ENCODE assay signal across 8 cellular contexts in the genomic region with DNA sequence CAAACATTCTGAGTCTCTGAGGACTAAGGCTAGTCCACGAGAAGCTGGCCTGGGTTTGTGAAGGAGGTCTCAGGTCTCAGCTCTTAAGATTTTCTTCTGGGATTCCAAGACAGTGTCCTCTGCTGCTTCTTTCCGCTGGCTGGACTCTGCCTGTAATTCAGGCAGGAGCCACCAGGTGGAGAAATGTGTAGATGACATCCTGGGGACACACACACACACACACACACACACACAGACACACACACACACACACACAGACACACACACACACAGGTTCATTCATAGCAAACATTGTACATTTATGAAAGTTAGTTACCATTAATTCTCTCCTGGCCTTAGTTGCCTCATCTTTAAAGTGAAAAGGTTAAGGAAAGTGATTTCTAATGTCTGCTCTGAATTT. TPM values are rescaled to one million over a fixed set of nuclear protein-coding genes. Genes with fewer than 3 reads are reported as not detected.
DNase-seq lines count a peak whose midpoint lies in the region; ATAC-seq and TF ChIP-seq lines count a peak whose summit lies in the region.
"Not testable (repeated sequence)": the region's sequence is repeated elsewhere in the genome, so short reads cannot be mapped to it uniquely, and the experiment has no call there.

No MANE protein-coding gene starts in this region.

- H3K36me3 Mint-ChIP-seq in Calu3 (ENCODE audit: insufficient read depth, unreplicated experiment); activated CD8-positive, alpha-beta T cell treated with anti-CD3 and anti-CD28 coated beads for 36 hours (ENCODE audit: low read depth); natural killer cell: not testable (repeated sequence)

- not testable (repeated sequence) for H4K91ac ChIP-seq in IMR-90 (ENCODE audit: insufficient read depth, low read depth, low read length)

- not testable (repeated sequence) for H3K27me3 Mint-ChIP-seq in Calu3 (ENCODE audit: unreplicated experiment); activated CD8-positive, alpha-beta T cell treated with anti-CD3 and anti-CD28 coated beads for 36 hours
- peaks cover 5 to 15% of the 10 kb centered on the region in 2 donors for H3K27me3 Mint-ChIP-seq in natural killer cell (ENCODE audit: low read depth in 2 of 2)

- H3K27ac Mint-ChIP-seq in Calu3 (ENCODE audit: unreplicated experiment) = peak overlapping the region; percentile 44
- not testable (repeated sequence) for H3K27ac Mint-ChIP-seq in activated CD8-positive, alpha-beta T cell treated with anti-CD3 and anti-CD28 coated beads for 36 hours; natural killer cell

- not testable (repeated sequence) for H3K79me1 ChIP-seq in IMR-90 (ENCODE audit: low read depth in 1 of 2, low read length in 2 of 2)

- not testable (repeated sequence) for H3K9me1 ChIP-seq in IMR-90 (ENCODE audit: insufficient read depth, low read length)

- not testable (repeated sequence) for DNase-seq in Calu3, natural killer cell
- DNase-seq in IMR-90 (peak; percentile 5), Peyer's patch (peak in 2 of 3 donors; percentile 21 to 67), amniotic epithelial cell (ENCODE audit: low read depth) (peak; percentile 9), fibroblast of mammary gland (ENCODE audit: low read depth) (peak; percentile 45)
- DNase-seq in activated CD8-positive, alpha-beta T cell treated with anti-CD3 and anti-CD28 coated beads for 36 hours = peak; percentile 66
- peak in 4 of 6 experiments; percentile 5 to 11 (median 8) for DNase-seq in stimulated activated naive CD4-positive, alpha-beta T cell (lab: John Stamatoyannopoulos, UW)

- not testable (repeated sequence) for H3K27ac ChIP-seq in IMR-90 (ENCODE audit: insufficient read depth, low read length); Peyer's patch

- not testable (repeated sequence) for H3K4ac ChIP-seq in IMR-90 (ENCODE audit: low read depth, low read length)

- H3K9me3 Mint-ChIP-seq in Calu3 (ENCODE audit: low read depth, unreplicated experiment); activated CD8-positive, alpha-beta T cell treated with anti-CD3 and anti-CD28 coated beads for 36 hours; natural killer cell: not testable (repeated sequence)

- not testable (repeated sequence) for H3K36me3 ChIP-seq in IMR-90 (ENCODE audit: control insufficient read depth, insufficient read depth, low read length); Peyer's patch

- intact Hi-C loops in Calu3 (cut with micrococcal nuclease; ENCODE audit: unreplicated experiment); IMR-90 (cut with micrococcal nuclease); activated CD8-positive, alpha-beta T cell treated with anti-CD3 and anti-CD28 coated beads for 36 hours (cut with micrococcal nuclease); natural killer cell (cut with micrococcal nuclease): not testable (repeated sequence)

- TF ChIP-seq POLR2A in IMR-90 (IDR thresholded peaks at IDR 0.05; ENCODE audit: low read depth, low read length); Peyer's patch (IDR thresholded peaks at IDR 0.05): not testable (repeated sequence)

- BruUV-seq in Calu3 (replicated peaks; lab: Mats Ljungman, UMichigan); IMR-90 (replicated peaks; lab: Mats Ljungman, UMichigan): not testable (repeated sequence)

- not testable (repeated sequence) for H3K18ac ChIP-seq in IMR-90 (ENCODE audit: low read depth, low read length)

- not testable (repeated sequence) for H4K8ac ChIP-seq in IMR-90 (ENCODE audit: low read depth in 2 of 2, low read length in 2 of 2)

- not testable (repeated sequence) for H2BK120ac ChIP-seq in IMR-90 (ENCODE audit: low read depth, low read length)

- not testable (repeated sequence) for H2AFZ ChIP-seq in IMR-90 (replicated peaks; ENCODE audit: low read length, poor library complexity)

- not testable (repeated sequence) for TF ChIP-seq RAD21 in IMR-90 (IDR thresholded peaks at IDR 0.05; ENCODE audit: low read length)

- H3K56ac ChIP-seq in IMR-90 (ENCODE audit: extremely low read depth, insufficient read depth, low read length) = not testable (repeated sequence)

- peaks cover 24% of the 10 kb centered on the region for H3K27me3 ChIP-seq in IMR-90 (ENCODE audit: control insufficient read depth, insufficient read depth, low read length)
- H3K27me3 ChIP-seq in Peyer's patch = not testable (repeated sequence)

- not testable (repeated sequence) for H3K4me2 ChIP-seq in IMR-90 (ENCODE audit: low read depth, low read length)

- H3K14ac ChIP-seq in IMR-90 (replicated peaks; ENCODE audit: low read depth, low read length) = not testable (repeated sequence)

- not testable (repeated sequence) for H4K20me1 ChIP-seq in IMR-90 (ENCODE audit: insufficient read depth, low read length)

- ATAC-seq in IMR-90 (ENCODE audit: low read depth) (0 out of 2 replicates have a peak, but pooled peaks have one; percentile 32), natural killer cell (peak in 2 of 3 donors; percentile 39 to 53)
- peak; percentile 68 for ATAC-seq in activated CD8-positive, alpha-beta T cell treated with anti-CD3 and anti-CD28 coated beads for 36 hours

- H4K5ac ChIP-seq in IMR-90 (ENCODE audit: low read depth, low read length) = not testable (repeated sequence)

- H3K4me3 ChIP-seq in IMR-90 (ENCODE audit: insufficient read depth, low read depth, low read length); Peyer's patch; fibroblast of mammary gland (ENCODE audit: control insufficient read depth, low read depth, low read length): not testable (repeated sequence)

- H3K9ac ChIP-seq in IMR-90 (ENCODE audit: low read depth, low read length) = not testable (repeated sequence)

- H3K4me1 Mint-ChIP-seq in Calu3 (ENCODE audit: low read depth, unreplicated experiment); activated CD8-positive, alpha-beta T cell treated with anti-CD3 and anti-CD28 coated beads for 36 hours (ENCODE audit: low read depth); natural killer cell: not testable (repeated sequence)

- H2BK15ac ChIP-seq in IMR-90 (ENCODE audit: low read depth, low read length) = not testable (repeated sequence)

- not testable (repeated sequence) for H2AK9ac ChIP-seq in IMR-90 (replicated peaks; ENCODE audit: low read depth, low read length, poor library complexity)

- dilution Hi-C loops in IMR-90 (cut with HindIII; ENCODE audit: low sequenced_read_pairs, unreplicated experiment) = not testable (repeated sequence)

- POLR2A ChIA-PET in IMR-90 (lab: Charles Lee; ENCODE audit: unreplicated experiment) = not testable (repeated sequence)
- POLR2A ChIA-PET in activated CD8-positive, alpha-beta T cell treated with anti-CD3 and anti-CD28 coated beads for 36 hours (lab: Charles Lee) = interaction anchor here (0.6 kb wide), 1 partner anchor 417 kb away, joined by 3 read pairs; no protein-coding TSS in a partner anchor

- H2AK5ac ChIP-seq in IMR-90 (ENCODE audit: low read depth, low read length) = not testable (repeated sequence)

- not testable (repeated sequence) for H2BK5ac ChIP-seq in IMR-90 (ENCODE audit: low read depth, low read length, poor library complexity, severe bottlenecking)

- H3K4me1 ChIP-seq in IMR-90 (ENCODE audit: control insufficient read depth, insufficient read depth, low read length); Peyer's patch: not testable (repeated sequence)

- in situ Hi-C loops in IMR-90 (cut with MboI; ENCODE audit: low sequenced_read_pairs) = not testable (repeated sequence)

- H3K4me3 Mint-ChIP-seq in Calu3 (ENCODE audit: low read depth, unreplicated experiment); activated CD8-positive, alpha-beta T cell treated with anti-CD3 and anti-CD28 coated beads for 36 hours; natural killer cell: not testable (repeated sequence)

- CTCF ChIA-PET in Calu3 (lab: Charles Lee); IMR-90 (lab: Yijun Ruan, JAX): not testable (repeated sequence)
- CTCF ChIA-PET in activated CD8-positive, alpha-beta T cell treated with anti-CD3 and anti-CD28 coated beads for 36 hours (lab: Charles Lee) = interaction anchor here (0.6 to 1.8 kb wide), 11 partner anchors 10 to 361 kb away, joined by 3 to 7 read pairs (median 3); a partner anchor contains a TSS

- WGBS in IMR-90 (ENCODE audit: extremely low coverage in 2 of 2, insufficient read length in 1 of 2), 2 experiments = no CpG with 5 or more reads among the region's 2 CpGs

- H3K9me3 ChIP-seq in IMR-90 (ENCODE audit: control insufficient read depth, insufficient read depth, low read length); Peyer's patch: not testable (repeated sequence)

- H3K23ac ChIP-seq in IMR-90 (ENCODE audit: low read depth, low read length) = not testable (repeated sequence)

- TF ChIP-seq CTCF in Calu3 (IDR thresholded peaks at IDR 0.05; ENCODE audit: unreplicated experiment); activated CD8-positive, alpha-beta T cell treated with anti-CD3 and anti-CD28 coated beads for 36 hours (IDR thresholded peaks at IDR 0.05); natural killer cell (IDR thresholded peaks at IDR 0.05): not testable (repeated sequence)
- 0 out of 2 replicates have a peak, but pooled peaks have one; percentile 12 for TF ChIP-seq CTCF in IMR-90 (conservative IDR thresholded peaks at IDR 0.05; ENCODE audit: low read depth, low read length)
- TF ChIP-seq CTCF in Peyer's patch (IDR thresholded peaks at IDR 0.05) = peak in 4 of 6 experiments; percentile 18 to 48 (median 30)
- TF ChIP-seq CTCF in fibroblast of mammary gland (conservative IDR thresholded peaks at IDR 0.05; ENCODE audit: control insufficient read depth, insufficient read depth, low read depth, low read length) = peak; percentile 41

- H2BK20ac ChIP-seq in IMR-90 (ENCODE audit: low read depth, low read length) = not testable (repeated sequence)

RNA-seq across cellular contexts. Expression of a gene that starts 18.9 kb away (rescaled TPM):
- total RNA-seq in Calu3 (2022) = 12.2 and 14.5 TPM in 2 replicates
- total RNA-seq in IMR-90 (2012; rRNA removed) = 0.18 and 0.28 TPM in 2 replicates
- polyA plus RNA-seq in IMR-90 (2012; rRNA removed) = 1.1 and 1.5 TPM in 2 replicates
- polyA plus RNA-seq in IMR-90 (2012; cell fraction: cytosol; rRNA removed) = 0.37 and 0.92 TPM in 2 replicates
- 1.8 and 3.0 TPM in 2 replicates for polyA plus RNA-seq in IMR-90 (2012; cell fraction: nucleus; rRNA removed; ENCODE audit: low replicate concordance)
- total RNA-seq in Peyer's patch = 10 to 100 TPM in 3 of 4 donors, 1 to 10 TPM in 1; 3.3 to 22.1 (median 14.2) TPM
- total RNA-seq in activated CD8-positive, alpha-beta T cell treated with anti-CD3 and anti-CD28 coated beads for 36 hours = under 1 TPM; 0.43 to 0.63 TPM
- total RNA-seq in natural killer cell = 1 to 10 TPM in 1 of 3 donors, under 1 TPM in 2; 0.57 to 1.2 (median 0.65) TPM
